8 cellular contexts compared by ENCODE assay signal in the genomic region with DNA sequence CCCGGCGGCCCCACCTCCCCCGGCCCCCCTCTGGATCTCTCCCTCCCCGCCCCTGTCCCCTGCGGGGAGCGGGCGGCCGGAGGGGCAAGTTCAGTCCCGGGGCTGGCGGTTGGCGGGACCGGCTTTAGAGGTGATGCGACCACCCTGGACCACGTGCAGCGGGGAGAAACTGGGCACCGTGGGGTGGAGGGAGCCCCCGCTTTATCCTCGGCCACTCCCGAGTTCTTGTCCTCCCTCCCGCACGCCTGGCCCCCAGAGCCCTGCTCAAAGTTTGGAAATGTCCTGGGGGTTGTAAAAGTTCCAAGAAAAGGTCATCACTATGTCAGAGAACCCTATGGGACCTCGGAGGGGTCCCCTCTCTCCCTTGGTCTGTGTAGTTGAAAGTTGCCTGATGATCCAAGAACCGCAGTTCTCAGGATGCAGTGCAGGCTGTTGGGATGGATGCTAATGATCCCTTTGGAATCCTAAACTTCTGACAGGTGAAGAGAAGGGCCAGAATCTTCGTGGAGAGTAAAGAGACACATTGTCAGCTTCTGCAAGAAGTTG. TPM values are rescaled to one million over a fixed set of nuclear protein-coding genes. Genes with fewer than 3 reads are reported as not detected.
DNase-seq lines count a peak whose midpoint lies in the region; ATAC-seq, FAIRE-seq and TF ChIP-seq lines count a peak whose summit lies in the region.

No MANE protein-coding gene starts in this region.

- DNase-seq in activated CD4-positive, alpha-beta T cell treated with anti-CD3 and anti-CD28 coated beads, Interleukin-2, amount 10 ng/mL, durations not matched to agents 24 days and 14 days: no peak
- DNase-seq in activated CD4-positive, alpha-beta T cell treated with anti-CD3 and anti-CD28 coated beads, Interleukin-2, amount 50 U/mL, for 4 hours: no peak
- no peak for DNase-seq in astrocyte of the cerebellum (ENCODE audit: low read depth)
- DNase-seq in keratinocyte (ENCODE audit: low read depth, low spot score): no peak
- DNase-seq in suprapubic skin (ENCODE audit: low spot score in 2 of 2): peak; percentile 77 to 80
- no peak for DNase-seq in globus pallidus (ENCODE audit: low spot score)
- DNase-seq in NCI-H187 (lab: John Stamatoyannopoulos, UW): no peak

- H3K9ac ChIP-seq in keratinocyte (ENCODE audit: control insufficient read depth, extremely low read depth, insufficient read depth, low read length): peak overlapping the region; percentile 46

- peak overlapping the region; percentile 5 for H2AFZ ChIP-seq in keratinocyte (ENCODE audit: control insufficient read depth, low read length)

- H3K9me1 ChIP-seq in keratinocyte (ENCODE audit: control insufficient read depth, extremely low read depth, insufficient read depth, low read length): no peaks in the 10 kb centered on the region

- H3K4me3 ChIP-seq in astrocyte of the cerebellum (ENCODE audit: low read depth, low read length) (peak overlapping the region; percentile 81), keratinocyte (ENCODE audit: control insufficient read depth in 2 of 3, extremely low read depth in 1 of 3, insufficient read depth in 2 of 3, low read depth in 1 of 3, low read length in 3 of 3) (peak overlapping the region in 2 of 3 experiments; percentile 16 to 30), suprapubic skin (peak overlapping the region; percentile 63)

- peak; percentile 64 for FAIRE-seq in keratinocyte (lab: Jason Lieb, UNC)

- no peak for ATAC-seq in GM18511 (IDR thresholded peaks at IDR 0.05; ENCODE audit: unreplicated experiment)

- H3K36me3 Mint-ChIP-seq in activated CD4-positive, alpha-beta T cell treated with anti-CD3 and anti-CD28 coated beads, Interleukin-2, amount 10 ng/mL, durations not matched to agents 24 days and 14 days (ENCODE audit: low read depth): no peaks in the 10 kb centered on the region

- in situ Hi-C loops in astrocyte of the cerebellum (cut with HindIII; ENCODE audit: low sequenced_read_pairs): loop anchor here (25.0 kb wide), 2 partner anchors 244 to 406 kb away; no protein-coding TSS in a partner anchor

- no peak overlapping the region for H3K27ac Mint-ChIP-seq in activated CD4-positive, alpha-beta T cell treated with anti-CD3 and anti-CD28 coated beads, Interleukin-2, amount 10 ng/mL, durations not matched to agents 24 days and 14 days

- H3K79me2 ChIP-seq in keratinocyte (ENCODE audit: control insufficient read depth, insufficient read depth, low read length): peaks cover 39% of the 10 kb centered on the region

- peaks cover 3% of the 10 kb centered on the region for H3K4me1 Mint-ChIP-seq in activated CD4-positive, alpha-beta T cell treated with anti-CD3 and anti-CD28 coated beads, Interleukin-2, amount 10 ng/mL, durations not matched to agents 24 days and 14 days

- intact Hi-C loops in activated CD4-positive, alpha-beta T cell treated with anti-CD3 and anti-CD28 coated beads, Interleukin-2, amount 10 ng/mL, durations not matched to agents 24 days and 14 days (cut with micrococcal nuclease): loop anchor here (5.0 kb wide), 1 partner anchor 109 kb away; no protein-coding TSS in a partner anchor

- no peaks in the 10 kb centered on the region for H4K20me1 ChIP-seq in keratinocyte (ENCODE audit: control insufficient read depth, extremely low read depth, insufficient read depth, low read length)

- WGBS in suprapubic skin: 13% methylated on average over 12 of the region's 24 CpGs

- H3K4me1 ChIP-seq in keratinocyte (ENCODE audit: control insufficient read depth, extremely low read depth, insufficient read depth, low read length) (peaks cover 29% of the 10 kb centered on the region), suprapubic skin (peaks cover 23% of the 10 kb centered on the region)

- peak overlapping the region; percentile 53 for H3K27ac ChIP-seq in keratinocyte (ENCODE audit: control insufficient read depth, insufficient read depth, low read length)
- peak overlapping the region; percentile 50 for H3K27ac ChIP-seq in suprapubic skin

- peak overlapping the region; percentile 62 for H3K4me2 ChIP-seq in keratinocyte (ENCODE audit: control insufficient read depth, extremely low read depth, insufficient read depth, low read depth, low read length)

- TF ChIP-seq CTCF in astrocyte of the cerebellum (IDR thresholded peaks at IDR 0.05; ENCODE audit: low read depth, low read length, missing control alignments) (no peak), keratinocyte (optimal IDR thresholded peaks at IDR 0.05 in 1 of 3, IDR thresholded peaks at IDR 0.05 in 1 of 3, conservative IDR thresholded peaks at IDR 0.05 in 1 of 3; ENCODE audit: extremely low read depth in 1 of 3, insufficient read depth in 2 of 3, low read length in 3 of 3) (no peak), suprapubic skin (IDR thresholded peaks at IDR 0.05) (no peak)

- dilution Hi-C loops in keratinocyte (cut with MboI; ENCODE audit: extremely low pct_ligation_motif_present, low sequenced_read_pairs): no loop called here

- no peak for TF ChIP-seq POLR2A in suprapubic skin (IDR thresholded peaks at IDR 0.05)

- no peaks in the 10 kb centered on the region for H3K36me3 ChIP-seq in keratinocyte (ENCODE audit: control insufficient read depth in 2 of 2, extremely low read depth in 1 of 2, insufficient read depth in 2 of 2, low read length in 2 of 2)
- H3K36me3 ChIP-seq in suprapubic skin: no peaks in the 10 kb centered on the region

- no peak for TF ChIP-seq EP300 in suprapubic skin (IDR thresholded peaks at IDR 0.05)

- no peaks in the 10 kb centered on the region for H3K9me3 ChIP-seq in keratinocyte (ENCODE audit: control insufficient read depth, low read depth, low read length)
- H3K9me3 ChIP-seq in suprapubic skin: no peaks in the 10 kb centered on the region

- peak overlapping the region; percentile 65 for H3K4me3 Mint-ChIP-seq in activated CD4-positive, alpha-beta T cell treated with anti-CD3 and anti-CD28 coated beads, Interleukin-2, amount 10 ng/mL, durations not matched to agents 24 days and 14 days

- H3K9me3 Mint-ChIP-seq in activated CD4-positive, alpha-beta T cell treated with anti-CD3 and anti-CD28 coated beads, Interleukin-2, amount 10 ng/mL, durations not matched to agents 24 days and 14 days: no peaks in the 10 kb centered on the region

- H3K27me3 Mint-ChIP-seq in activated CD4-positive, alpha-beta T cell treated with anti-CD3 and anti-CD28 coated beads, Interleukin-2, amount 10 ng/mL, durations not matched to agents 24 days and 14 days: peaks cover 50% of the 10 kb centered on the region

- no peaks in the 10 kb centered on the region for H3K27me3 ChIP-seq in keratinocyte (ENCODE audit: control insufficient read depth, extremely low read depth, insufficient read depth, low read length)
- peaks cover 8% of the 10 kb centered on the region for H3K27me3 ChIP-seq in suprapubic skin

RNA-seq across cellular contexts. Expression of a gene that starts 0.4 kb away (rescaled TPM):
- total RNA-seq in activated CD4-positive, alpha-beta T cell treated with anti-CD3 and anti-CD28 coated beads, Interleukin-2, amount 10 ng/mL, durations not matched to agents 24 days and 14 days: not detected in 2 replicates
- 7.6 to 46.0 TPM (median 19.4 TPM) in 3 replicates for polyA plus RNA-seq in keratinocyte
- polyA plus RNA-seq in keratinocyte (2011; ENCODE audit: low read depth): 4.3 TPM
- 14.2 and 19.9 TPM in 2 replicates for polyA plus RNA-seq in keratinocyte (2011; cell fraction: cytosol; rRNA removed)
- 28.6 and 29.0 TPM in 2 replicates for polyA plus RNA-seq in keratinocyte (2011; cell fraction: nucleus; rRNA removed)
- 5.1 and 33.6 TPM in 2 replicates for polyA plus RNA-seq in keratinocyte (2012; ENCODE audit: low replicate concordance)
- polyA minus RNA-seq in keratinocyte: 12.5 to 21.1 TPM (median 20.0 TPM) in 3 replicates
- polyA minus RNA-seq in keratinocyte (2011; cell fraction: cytosol; rRNA and poly(A)+ RNA removed): 10.6 TPM
- 10.4 and 14.9 TPM in 2 replicates for polyA minus RNA-seq in keratinocyte (2011; cell fraction: nucleus; rRNA and poly(A)+ RNA removed)
- 1 to 10 TPM; 2.3 to 8.1 (median 4.1) TPM for total RNA-seq in suprapubic skin

Comparison
In these comparisons a context has a peak if more than half of its experiments do, and no peak if none do; other contexts are left out.
1. DNase-seq: peak in suprapubic skin (2 of 2); none in activated CD4-positive, alpha-beta T cell treated with anti-CD3 and anti-CD28 coated beads, Interleukin-2, amount 10 ng/mL, durations not matched to agents 24 days and 14 days (single experiment), activated CD4-positive, alpha-beta T cell treated with anti-CD3 and anti-CD28 coated beads, Interleukin-2, amount 50 U/mL, for 4 hours (0 of 2), astrocyte of the cerebellum (single experiment), keratinocyte (single experiment), globus pallidus (single experiment) and NCI-H187 (0 of 2).
2. H3K4me3 ChIP-seq: peak in every context shown above with its lines; median percentile 81 in astrocyte of the cerebellum; 63 in suprapubic skin; 23 in keratinocyte.